In the genomic region with DNA sequence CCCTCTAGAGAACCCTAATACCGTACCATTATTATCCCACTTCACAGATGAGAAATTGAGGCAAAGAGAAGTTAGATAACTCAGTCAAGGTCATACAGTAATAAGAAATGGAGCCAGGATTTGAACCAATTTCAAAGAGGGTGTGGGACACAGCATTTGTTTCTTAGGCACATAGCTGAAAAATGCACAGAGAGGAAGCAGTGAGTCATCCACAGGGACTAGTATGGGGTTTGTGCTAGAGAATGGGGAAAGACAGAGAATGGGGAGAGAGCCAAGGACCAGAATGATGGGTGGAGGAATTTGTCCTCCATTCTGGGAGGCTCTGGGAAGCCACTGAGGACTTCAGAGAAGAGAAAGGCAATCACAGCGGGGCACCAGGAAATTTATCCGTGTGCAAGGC, we compare ENCODE assay signal across 13 cellular contexts.
DNase-seq lines count a peak whose midpoint lies in the region; ATAC-seq and TF ChIP-seq lines count a peak whose summit lies in the region.
"Had no signal": no experiment of that assay in that cellular context is flagged by ENCODE, and none has a peak within 500 bp of the region (broad histone marks: within the 10 kb centered on the region; RNA-seq: fewer than 3 reads in every experiment).

No MANE protein-coding gene starts in this region.

- CTCF ChIA-PET in RWPE1 (lab: Yijun Ruan, JAX), result interaction anchor here (0.6 kb wide), 1 partner anchor 774 kb away, joined by 3 read pairs; no protein-coding TSS in a partner anchor

- peak; percentile 10 for DNase-seq in NOMO-1 treated with DMSO at 0.1 percent for 48 hours (lab: John Stamatoyannopoulos, UW; ENCODE audit: unreplicated experiment)
- DNase-seq in NOMO-1 treated with dmso at 0.1 percent for 144 hours (lab: John Stamatoyannopoulos, UW; ENCODE audit: unreplicated experiment), result no peak
- DNase-seq in RWPE1 (ENCODE audit: low spot score), result peak; percentile 47
- DNase-seq in fibroblast of the conjunctiva (ENCODE audit: low read depth), result peak; percentile 72
- peak; percentile 82 for DNase-seq in stromal cell of bone marrow (ENCODE audit: low read depth)
- DNase-seq in ureter (ENCODE audit: low spot score), result no peak
- DNase-seq in activated CD4-positive, CD25-positive, alpha-beta regulatory T cell (lab: John Stamatoyannopoulos, UW), result no peak
- DNase-seq: erythroblast, MM.1S had no signal

- TF ChIP-seq CTCF in RWPE1 (conservative IDR thresholded peaks at IDR 0.05; ENCODE audit: low read depth), result no peak

- H3K27ac ChIP-seq in RWPE1, result peak overlapping the region; percentile 57
- H3K27ac ChIP-seq: 22Rv1, ascending aorta, parathyroid adenoma had no signal

- ATAC-seq in GM21515 (IDR thresholded peaks at IDR 0.05; ENCODE audit: unreplicated experiment), result no peak

- POLR2A ChIA-PET in RWPE1 (lab: Yijun Ruan, JAX; ENCODE audit: low non-redundant PET), result no interaction called here

Comparison
In these comparisons a context has a peak if more than half of its experiments do, and no peak if none do; other contexts are left out.
1. DNase-seq: peak in NOMO-1 treated with DMSO at 0.1 percent for 48 hours (single experiment), RWPE1 (single experiment), fibroblast of the conjunctiva (single experiment) and stromal cell of bone marrow (single experiment); none in NOMO-1 treated with dmso at 0.1 percent for 144 hours (single experiment), ureter (single experiment) and activated CD4-positive, CD25-positive, alpha-beta regulatory T cell (0 of 4).